ENCODE assay signal across 10 cellular contexts in genomic region chr4:184096561-184097239, GRCh38.
DNase-seq lines count a peak whose midpoint lies in the region; ATAC-seq and TF ChIP-seq lines count a peak whose summit lies in the region.
"Had no signal": no experiment of that assay in that cellular context is flagged by ENCODE, and none has a peak within 500 bp of the region (broad histone marks: within the 10 kb centered on the region; RNA-seq: fewer than 3 reads in every experiment).

No MANE protein-coding gene starts in this region.

- H3K36me3 ChIP-seq in right atrium auricular region, result no peaks in the 10 kb centered on the region
- no peaks in the 10 kb centered on the region for H3K36me3 ChIP-seq in uterus
- H3K36me3 ChIP-seq: adrenal gland had no signal

- H3K4me3 ChIP-seq in right atrium auricular region, result peak overlapping the region; percentile 19 to 40
- H3K4me3 ChIP-seq in dorsolateral prefrontal cortex, result peak overlapping the region in 56 of 59 donors; percentile 10 to 58 (median 40)
- peak overlapping the region; percentile 14 to 23 for H3K4me3 ChIP-seq in uterus

- H3K4me1 ChIP-seq in right atrium auricular region, result peaks cover 0 to 18% of the 10 kb centered on the region in 2 donors
- no peaks in the 10 kb centered on the region for H3K4me1 ChIP-seq in uterus

- TF ChIP-seq CTCF in right atrium auricular region (IDR thresholded peaks at IDR 0.05), result no peak
- TF ChIP-seq CTCF in dorsolateral prefrontal cortex (IDR thresholded peaks at IDR 0.05 in 54 of 56, conservative IDR thresholded peaks at IDR 0.05 in 2 of 56; ENCODE audit: low read depth in 1 of 56, partially characterized antibody in 56 of 56), result no peak
- no peak for TF ChIP-seq CTCF in natural killer cell (IDR thresholded peaks at IDR 0.05)
- TF ChIP-seq CTCF in uterus (IDR thresholded peaks at IDR 0.05), result no peak

- peaks cover 2 to 7% of the 10 kb centered on the region in 2 donors for H3K27me3 Mint-ChIP-seq in natural killer cell (ENCODE audit: low read depth in 2 of 2)

- intact Hi-C loops in cardiac septum (cut with DNase I), result no loop called here
- intact Hi-C loops in dorsolateral prefrontal cortex (cut with DNase I), result loop anchor here in 1 of 2 donors (5.0 to 10.0 kb wide), 2 partner anchors 112 to 189 kb away; partner anchors contain the start of gene STOX2
- intact Hi-C loops in natural killer cell (cut with micrococcal nuclease), result no loop called here
- intact Hi-C loops in uterus (cut with DNase I; ENCODE audit: low total_unique reads), result no loop called here

- H3K4me3 Mint-ChIP-seq in natural killer cell, result peak overlapping the region; percentile 81
- H3K4me3 Mint-ChIP-seq: neural crest cell had no signal

- H3K9me3 Mint-ChIP-seq in natural killer cell, result no peaks in the 10 kb centered on the region
- H3K9me3 Mint-ChIP-seq: neural crest cell had no signal

- ATAC-seq in natural killer cell, result no peak

- H3K4me1 Mint-ChIP-seq in natural killer cell, result peaks cover 0 to 3% of the 10 kb centered on the region in 2 donors
- H3K4me1 Mint-ChIP-seq: neural crest cell had no signal

- H3K9me3 ChIP-seq in right atrium auricular region (no peaks in the 10 kb centered on the region), uterus (no peaks in the 10 kb centered on the region)
- H3K9me3 ChIP-seq: adrenal gland had no signal

- H3K27me3 ChIP-seq in right atrium auricular region, result no peaks in the 10 kb centered on the region
- no peaks in the 10 kb centered on the region for H3K27me3 ChIP-seq in dorsolateral prefrontal cortex
- no peaks in the 10 kb centered on the region for H3K27me3 ChIP-seq in uterus
- H3K27me3 ChIP-seq: adrenal gland had no signal

- no peak overlapping the region for H3K27ac ChIP-seq in right atrium auricular region
- H3K27ac ChIP-seq in dorsolateral prefrontal cortex, result peak overlapping the region in 38 of 59 donors; percentile 4 to 89 (median 49)
- peak overlapping the region in 1 of 2 donors; percentile 3 for H3K27ac ChIP-seq in uterus
- H3K27ac ChIP-seq: adrenal gland had no signal

- no peak overlapping the region for H3K27ac Mint-ChIP-seq in natural killer cell

- DNase-seq in right atrium auricular region (ENCODE audit: low spot score) (no peak), cardiac septum (ENCODE audit: low spot score) (no peak), dorsolateral prefrontal cortex (no peak), natural killer cell (no peak), uterus (no peak), HUDEP-2 (lab: John Stamatoyannopoulos, UW; ENCODE audit: unreplicated experiment in 76 of 76) (no peak), NCI-H1417 treated with DMSO at 0.1 percent for 48 hours (lab: John Stamatoyannopoulos, UW) (no peak), EL (no peak)

- TF ChIP-seq POLR2A in uterus (IDR thresholded peaks at IDR 0.05), result no peak

- H3K36me3 Mint-ChIP-seq in natural killer cell, result no peaks in the 10 kb centered on the region

Comparison
In these comparisons a context has a peak if more than half of its experiments do, and no peak if none do; other contexts are left out.
1. H3K27ac ChIP-seq: peak in dorsolateral prefrontal cortex (38 of 59); none in right atrium auricular region (0 of 2).
2. Peak in every context shown above with its lines, with median percentiles within 50 percentile points of each other: H3K4me3 ChIP-seq.